ENCODE assay signal across 19 cellular contexts in the genomic region with DNA sequence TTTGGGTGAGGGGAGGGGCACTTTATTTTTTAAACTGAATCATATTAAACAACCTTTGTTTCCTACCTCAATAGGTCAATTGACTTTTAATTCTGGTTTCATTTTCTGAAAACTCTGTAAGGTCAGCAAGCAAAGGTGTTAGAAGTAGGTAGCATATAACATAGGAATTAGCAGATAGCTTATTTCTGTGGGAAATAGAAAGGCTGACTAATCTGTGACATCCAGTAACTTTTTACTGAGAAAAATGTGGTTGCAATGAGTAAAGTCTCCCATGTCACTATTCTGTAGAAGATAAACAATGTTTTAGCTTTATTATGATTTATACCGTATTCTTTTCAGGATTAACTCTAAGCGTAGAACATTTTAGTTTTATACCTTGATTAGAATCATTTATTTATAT.
DNase-seq lines count a peak whose midpoint lies in the region; ATAC-seq, FAIRE-seq and TF ChIP-seq lines count a peak whose summit lies in the region.
"Had no signal": no experiment of that assay in that cellular context is flagged by ENCODE, and none has a peak within 500 bp of the region (broad histone marks: within the 10 kb centered on the region; RNA-seq: fewer than 3 reads in every experiment).

No MANE protein-coding gene starts in this region.

- RAD21 ChIA-PET in GM12878 (lab: Charles Lee; ENCODE audit: unreplicated experiment): interaction anchor here (0.7 to 1.3 kb wide), 10 partner anchors 8 to 155 kb away, joined by 3 to 4 read pairs (median 3); no protein-coding TSS in a partner anchor

- peaks cover 44% of the 10 kb centered on the region for H3K4me1 Mint-ChIP-seq in activated naive CD4-positive, alpha-beta T cell treated with anti-CD3 and anti-CD28 coated beads, Interleukin-2, amount 50 U/mL, for 24 hours
- peaks cover 4 to 8% (median 7%) of the 10 kb centered on the region in 3 donors for H3K4me1 Mint-ChIP-seq in CD8-positive, alpha-beta memory T cell

- no peaks in the 10 kb centered on the region for H3K9me3 ChIP-seq in GM12878 (replicated peaks; ENCODE audit: control insufficient read depth, insufficient read depth, low read length)
- no peaks in the 10 kb centered on the region for H3K9me3 ChIP-seq in CD8-positive, alpha-beta memory T cell (ENCODE audit: low read length)
- H3K9me3 ChIP-seq: BLaER1 had no signal

- no peak overlapping the region for H3K9ac ChIP-seq in GM12878 (ENCODE audit: control insufficient read depth, insufficient read depth, low read length)
- H3K9ac ChIP-seq: BLaER1 had no signal

- H3K27ac Mint-ChIP-seq in activated naive CD4-positive, alpha-beta T cell treated with anti-CD3 and anti-CD28 coated beads, Interleukin-2, amount 50 U/mL, for 24 hours: peak overlapping the region; percentile 90
- no peak overlapping the region for H3K27ac Mint-ChIP-seq in CD8-positive, alpha-beta memory T cell
- H3K27ac Mint-ChIP-seq: H9 had no signal

- TF ChIP-seq POLR2A in GM12878 (IDR thresholded peaks at IDR 0.05; ENCODE audit: low read depth, low read length): no peak

- no peak overlapping the region for H3K4me2 ChIP-seq in GM12878 (ENCODE audit: control insufficient read depth, insufficient read depth)
- H3K4me2 ChIP-seq: BLaER1 had no signal

- H3K27ac ChIP-seq in GM12878 (ENCODE audit: control insufficient read depth, insufficient read depth): no peak overlapping the region
- no peak overlapping the region for H3K27ac ChIP-seq in CD8-positive, alpha-beta memory T cell (ENCODE audit: low read depth, low read length)
- H3K27ac ChIP-seq: BLaER1 had no signal

- POLR2A ChIA-PET in GM12878 (lab: Charles Lee): no interaction called here
- POLR2A ChIA-PET in CD8-positive, alpha-beta memory T cell (lab: Charles Lee): no interaction called here

- no peaks in the 10 kb centered on the region for H3K27me3 Mint-ChIP-seq in activated naive CD4-positive, alpha-beta T cell treated with anti-CD3 and anti-CD28 coated beads, Interleukin-2, amount 50 U/mL, for 24 hours
- H3K27me3 Mint-ChIP-seq in CD8-positive, alpha-beta memory T cell: peaks cover 0 to 2% of the 10 kb centered on the region in 2 donors

- WGBS in GM12878 (ENCODE audit: insufficient coverage, insufficient replicate concordance, low lambda C conversion rate, missing lambda C conversion rate): 98% methylated on average over 2 of the region's 2 CpGs

- no peak overlapping the region for H3K4me3 ChIP-seq in GM12878
- no peak overlapping the region for H3K4me3 ChIP-seq in CD8-positive, alpha-beta memory T cell (ENCODE audit: low read length)
- H3K4me3 ChIP-seq: BLaER1 had no signal

- TF ChIP-seq EP300 in GM12878 (IDR thresholded peaks at IDR 0.05; ENCODE audit: borderline replicate concordance in 1 of 2, control insufficient read depth in 1 of 2, low read depth in 2 of 2, low read length in 2 of 2): no peak

- no peaks in the 10 kb centered on the region for H3K36me3 ChIP-seq in GM12878 (ENCODE audit: control insufficient read depth in 2 of 2, insufficient read depth in 2 of 2, low read length in 1 of 2)
- H3K36me3 ChIP-seq in CD8-positive, alpha-beta memory T cell (ENCODE audit: insufficient read depth, low read length): no peaks in the 10 kb centered on the region
- H3K36me3 ChIP-seq: BLaER1 had no signal

- CTCF ChIA-PET in GM12878 (lab: Yijun Ruan, JAX): interaction anchor here (0.5 to 2.9 kb wide), 4 partner anchors 8 to 243 kb away, joined by 3 to 15 read pairs (median 4); no protein-coding TSS in a partner anchor
- CTCF ChIA-PET in CD8-positive, alpha-beta memory T cell (lab: Charles Lee): no interaction called here

- H3K4me3 Mint-ChIP-seq in activated naive CD4-positive, alpha-beta T cell treated with anti-CD3 and anti-CD28 coated beads, Interleukin-2, amount 50 U/mL, for 24 hours: peak overlapping the region; percentile 30
- H3K4me3 Mint-ChIP-seq in CD8-positive, alpha-beta memory T cell: no peak overlapping the region
- H3K4me3 Mint-ChIP-seq: H9 had no signal

- no peaks in the 10 kb centered on the region for H3K79me2 ChIP-seq in GM12878 (ENCODE audit: control insufficient read depth, insufficient read depth, low read length)

- no TSS peak for BruUV-seq in GM12878 (replicated peaks; lab: Mats Ljungman, UMichigan)

- no peaks in the 10 kb centered on the region for H3K4me1 ChIP-seq in GM12878 (ENCODE audit: control insufficient read depth, insufficient read depth, low read length)
- H3K4me1 ChIP-seq in CD8-positive, alpha-beta memory T cell (ENCODE audit: insufficient read depth, low read length): peaks cover 33% of the 10 kb centered on the region
- H3K4me1 ChIP-seq: BLaER1 had no signal

- no peak for TF ChIP-seq CTCF in GM12878 (IDR thresholded peaks at IDR 0.05 in 2 of 3, conservative IDR thresholded peaks at IDR 0.05 in 1 of 3; ENCODE audit: control insufficient read depth in 2 of 3, extremely low read depth in 1 of 3, insufficient read depth in 1 of 3, low read depth in 3 of 3, low read length in 3 of 3)

- no peaks in the 10 kb centered on the region for H4K20me1 ChIP-seq in GM12878 (ENCODE audit: control insufficient read depth, insufficient read depth)
- H4K20me1 ChIP-seq: BLaER1 had no signal

- ATAC-seq in GM12878: peak; percentile 67
- ATAC-seq in stimulated activated naive CD8-positive, alpha-beta T cell treated with anti-CD3 and anti-CD28 coated beads, Interleukin-15, Interleukin-2, amounts not matched to agents 100 U/mL and 50 U/mL, for 24 hours: peak; percentile 93
- ATAC-seq: Panc1, Right ventricle myocardium inferior had no signal

- H3K27me3 ChIP-seq in GM12878 (replicated peaks in 1 of 2; ENCODE audit: control insufficient read depth in 2 of 2, insufficient read depth in 2 of 2, low read length in 1 of 2): no peaks in the 10 kb centered on the region
- no peaks in the 10 kb centered on the region for H3K27me3 ChIP-seq in CD8-positive, alpha-beta memory T cell (ENCODE audit: insufficient read depth, low read length, poor library complexity, severe bottlenecking)
- H3K27me3 ChIP-seq: BLaER1 had no signal

- SMC1A ChIA-PET in GM12878 (lab: Charles Lee; ENCODE audit: uncharacterized antibody, unreplicated experiment): interaction anchor here (0.7 to 9.4 kb wide), 11 partner anchors 8 to 236 kb away, joined by 3 to 110 read pairs (median 4); no protein-coding TSS in a partner anchor

- in situ Hi-C loops in GM12878 (cut with MboI): no loop called here

- intact Hi-C loops in GM12878 (cut with micrococcal nuclease; ENCODE audit: unreplicated experiment): loop anchor here (5.0 kb wide), 1 partner anchor 37 kb away; no protein-coding TSS in a partner anchor

- H3K9me3 Mint-ChIP-seq in activated naive CD4-positive, alpha-beta T cell treated with anti-CD3 and anti-CD28 coated beads, Interleukin-2, amount 50 U/mL, for 24 hours: peaks cover 7% of the 10 kb centered on the region
- peaks cover 0 to 2% (median 0%) of the 10 kb centered on the region in 5 donors for H3K9me3 Mint-ChIP-seq in CD8-positive, alpha-beta memory T cell
- H3K9me3 Mint-ChIP-seq: H9 had no signal

- peaks cover 4% of the 10 kb centered on the region for H3K36me3 Mint-ChIP-seq in activated naive CD4-positive, alpha-beta T cell treated with anti-CD3 and anti-CD28 coated beads, Interleukin-2, amount 50 U/mL, for 24 hours
- H3K36me3 Mint-ChIP-seq in CD8-positive, alpha-beta memory T cell: peaks cover 0 to 3% (median 0%) of the 10 kb centered on the region in 3 donors

- H2AFZ ChIP-seq in GM12878 (ENCODE audit: control insufficient read depth, low read depth, low read length): no peak overlapping the region

- no peak for FAIRE-seq in GM12878 (lab: Jason Lieb, UNC)

- DNase-seq in activated naive CD4-positive, alpha-beta T cell treated with Interleukin-2 at 50 U/mL for 16 hours: no peak
- DNase-seq in HS-5 (ENCODE audit: low read depth) (peak; percentile 2), GM12878 (ENCODE audit: low read depth, low spot score) (no peak), activated gamma-delta T cell treated with Interleukin-2 at 50 U/mL for 16 hours (no peak), middle frontal gyrus (ENCODE audit: extremely low spot score, low spot score) (no peak)
- no peak for DNase-seq in stimulated activated naive CD8-positive, alpha-beta T cell treated with anti-CD3 and anti-CD28 coated beads, Interleukin-15, Interleukin-2, amounts not matched to agents 100 U/mL and 50 U/mL, for 24 hours
- DNase-seq in CD8-positive, alpha-beta memory T cell: no peak
- DNase-seq: EL, H9, IMR-90, Kasumi-1, NCI-H1105 treated with DMSO at 0.1 percent for 48 hours, NCI-H1930, NCI-H2171 treated with DMSO at 0.1 percent for 48 hours, NCI-H510A had no signal

- no peak for TF ChIP-seq RAD21 in GM12878 (IDR thresholded peaks at IDR 0.05; ENCODE audit: insufficient read depth, low read depth, low read length)

TF ChIP-seq in GM12878, 131 proteins besides CTCF, POLR2A, EP300 and RAD21 (continues in another document):
- TF ChIP-seq NR2C2 (IDR thresholded peaks at IDR 0.05; ENCODE audit: borderline replicate concordance, control insufficient read depth, insufficient read length, low read depth) (no peak), IRF4 (IDR thresholded peaks at IDR 0.05; ENCODE audit: low read depth, low read length) (no peak), NFIC (IDR thresholded peaks at IDR 0.05; ENCODE audit: low read depth, low read length) (peak; percentile 24; the same call in 1 of the 2 replicates), SMAD1 (IDR thresholded peaks at IDR 0.05; ENCODE audit: low read depth, partially characterized antibody) (no peak), NR2C1 (IDR thresholded peaks at IDR 0.05) (no peak)
- TF ChIP-seq, protein P1, sequence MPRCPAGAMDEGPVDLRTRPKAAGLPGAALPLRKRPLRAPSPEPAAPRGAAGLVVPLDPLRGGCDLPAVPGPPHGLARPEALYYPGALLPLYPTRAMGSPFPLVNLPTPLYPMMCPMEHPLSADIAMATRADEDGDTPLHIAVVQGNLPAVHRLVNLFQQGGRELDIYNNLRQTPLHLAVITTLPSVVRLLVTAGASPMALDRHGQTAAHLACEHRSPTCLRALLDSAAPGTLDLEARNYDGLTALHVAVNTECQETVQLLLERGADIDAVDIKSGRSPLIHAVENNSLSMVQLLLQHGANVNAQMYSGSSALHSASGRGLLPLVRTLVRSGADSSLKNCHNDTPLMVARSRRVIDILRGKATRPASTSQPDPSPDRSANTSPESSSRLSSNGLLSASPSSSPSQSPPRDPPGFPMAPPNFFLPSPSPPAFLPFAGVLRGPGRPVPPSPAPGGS (IDR thresholded peaks at IDR 0.05; ENCODE audit: borderline replicate concordance, insufficient read depth, low read depth, low read length, poor library complexity, severe bottlenecking): peak; percentile 20
